17 cellular contexts compared by ENCODE assay signal in the genomic region with DNA sequence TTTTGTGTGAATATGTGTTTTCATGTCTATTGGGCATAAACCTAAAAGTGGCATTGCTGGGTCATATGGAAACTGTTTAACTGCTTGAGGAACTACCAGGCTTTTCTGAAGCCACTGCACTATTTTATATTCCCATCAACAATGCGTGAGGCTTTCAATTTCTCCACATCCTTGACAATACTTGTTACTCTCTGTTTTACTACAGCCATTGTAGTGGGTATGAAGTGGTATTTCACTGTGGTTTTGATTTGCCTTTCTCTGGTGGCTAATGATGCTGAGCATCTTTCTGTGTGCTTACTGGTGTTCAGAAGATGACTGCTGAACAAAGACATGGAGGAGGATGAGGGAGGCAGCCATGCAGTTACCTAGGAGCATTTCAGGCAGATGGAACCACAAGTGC. TPM values are rescaled to one million over a fixed set of nuclear protein-coding genes. Genes with fewer than 3 reads are reported as not detected.
A peak's percentile ranks its signal among the peaks of the same experiment; 100 is the strongest.
DNase-seq lines count a peak whose midpoint lies in the region; ATAC-seq and TF ChIP-seq lines count a peak whose summit lies in the region.
"Had no signal": no experiment of that assay in that cellular context is flagged by ENCODE, and none has a peak within 500 bp of the region (broad histone marks: within the 10 kb centered on the region; RNA-seq: fewer than 3 reads in every experiment).

No MANE protein-coding gene starts in this region.

- H3K27ac ChIP-seq in CD4-positive, alpha-beta memory T cell (ENCODE audit: low read depth, low read length): no peak overlapping the region
- H3K27ac ChIP-seq: body of pancreas, colonic mucosa, tibial nerve had no signal

- H3K4me3 ChIP-seq in CD4-positive, alpha-beta memory T cell (ENCODE audit: low read length in 2 of 2): no peak overlapping the region
- H3K4me3 ChIP-seq: body of pancreas, colonic mucosa, neural progenitor cell, tibial nerve had no signal

- peak overlapping the region in 2 of 8 donors; percentile 45 to 46 for H3K4me3 Mint-ChIP-seq in CD4-positive, alpha-beta memory T cell
- no peak overlapping the region for H3K4me3 Mint-ChIP-seq in Calu3 (ENCODE audit: low read depth, unreplicated experiment)
- peak overlapping the region; percentile 47 for H3K4me3 Mint-ChIP-seq in activated T-helper 1 cell treated with anti-CD3 and anti-CD28 coated beads, Interleukin-12 subunit alpha, Interleukin-12 subunit beta, Interleukin-2, Interleukin-4 antibody, amounts not matched to agents 30 ng/mL and 10 ng/mL and 1 ng/mL, durations not matched to agents 14 hours and 24 hours and 36 hours
- no peak overlapping the region for H3K4me3 Mint-ChIP-seq in naive thymus-derived CD8-positive, alpha-beta T cell
- no peak overlapping the region for H3K4me3 Mint-ChIP-seq in WTC11
- H3K4me3 Mint-ChIP-seq: neural progenitor cell; stimulated activated memory B cell treated with anti-CD40 and anti-IgM and Interleukin-4, amounts not matched to agents 10 μg/mL and 1 μg/mL and 100 μg/mL, for 72 hours had no signal

- no TSS peak for BruUV-seq in Calu3 (replicated peaks; lab: Mats Ljungman, UMichigan)

- CTCF ChIA-PET in CD4-positive, alpha-beta memory T cell (lab: Charles Lee; ENCODE audit: partially characterized antibody): interaction anchor here (5.4 kb wide), 1 partner anchor 13 kb away, joined by 32 read pairs; a partner anchor contains a TSS
- CTCF ChIA-PET in Calu3 (lab: Charles Lee) (interaction anchor here (0.6 kb wide), 1 partner anchor 29 kb away, joined by 3 read pairs; no protein-coding TSS in a partner anchor), WTC11 (lab: Charles Lee) (no interaction called here)

- intact Hi-C loops in CD4-positive, alpha-beta memory T cell (cut with micrococcal nuclease): no loop called here
- intact Hi-C loops in Calu3 (cut with micrococcal nuclease; ENCODE audit: unreplicated experiment): no loop called here
- intact Hi-C loops in activated T-helper 1 cell treated with anti-CD3 and anti-CD28 coated beads, Interleukin-12 subunit alpha, Interleukin-12 subunit beta, Interleukin-2, Interleukin-4 antibody, amounts not matched to agents 30 ng/mL and 10 ng/mL and 1 ng/mL, durations not matched to agents 14 hours and 24 hours and 36 hours (cut with micrococcal nuclease): loop anchor here (1.0 kb wide), 2 partner anchors 13 to 22 kb away; a partner anchor contains a TSS

- H3K4me1 ChIP-seq in CD4-positive, alpha-beta memory T cell (ENCODE audit: insufficient read depth, low read length): peaks cover 16% of the 10 kb centered on the region

- H3K36me3 Mint-ChIP-seq in CD4-positive, alpha-beta memory T cell: peaks cover 24 to 74% of the 10 kb centered on the region in 2 donors
- peaks cover 88% of the 10 kb centered on the region for H3K36me3 Mint-ChIP-seq in Calu3 (ENCODE audit: insufficient read depth, unreplicated experiment)
- H3K36me3 Mint-ChIP-seq in activated T-helper 1 cell treated with anti-CD3 and anti-CD28 coated beads, Interleukin-12 subunit alpha, Interleukin-12 subunit beta, Interleukin-2, Interleukin-4 antibody, amounts not matched to agents 30 ng/mL and 10 ng/mL and 1 ng/mL, durations not matched to agents 14 hours and 24 hours and 36 hours (ENCODE audit: low read depth): peaks cover 59% of the 10 kb centered on the region
- H3K36me3 Mint-ChIP-seq in naive thymus-derived CD8-positive, alpha-beta T cell: peaks cover 0 to 60% (median 15%) of the 10 kb centered on the region in 3 donors
- H3K36me3 Mint-ChIP-seq in WTC11: peaks cover 60% of the 10 kb centered on the region

- TF ChIP-seq CTCF in Calu3 (IDR thresholded peaks at IDR 0.05; ENCODE audit: unreplicated experiment) (no peak), WTC11 (IDR thresholded peaks at IDR 0.05) (no peak)

- H3K27me3 ChIP-seq in CD4-positive, alpha-beta memory T cell (ENCODE audit: insufficient read depth, low read length): no peaks in the 10 kb centered on the region
- H3K27me3 ChIP-seq: body of pancreas, colonic mucosa, neural progenitor cell, tibial nerve had no signal

- DNase-seq in CD4-positive, alpha-beta memory T cell: no peak
- DNase-seq in Calu3 (no peak), kidney tubule cell (ENCODE audit: low spot score) (no peak), NCI-H446 treated with DMSO at 0.1 percent for 48 hours (lab: John Stamatoyannopoulos, UW) (no peak), WTC11 (ENCODE audit: low spot score) (no peak)
- DNase-seq in activated T-helper 1 cell treated with anti-CD3 and anti-CD28 coated beads, Interleukin-12 subunit alpha, Interleukin-12 subunit beta, Interleukin-2, Interleukin-4 antibody, amounts not matched to agents 30 ng/mL and 10 ng/mL and 1 ng/mL, durations not matched to agents 14 hours and 24 hours and 36 hours (ENCODE audit: low spot score): no peak
- DNase-seq in naive thymus-derived CD8-positive, alpha-beta T cell: no peak
- DNase-seq: body of pancreas, colonic mucosa, EL, NCI-H1105 treated with DMSO at 0.1 percent for 48 hours, NCI-H524 had no signal

- ATAC-seq in naive thymus-derived CD8-positive, alpha-beta T cell: no peak
- ATAC-seq in WTC11: no peak
- ATAC-seq: body of pancreas; HCT116; stimulated activated memory B cell treated with anti-CD40 and anti-IgM and Interleukin-4, amounts not matched to agents 10 μg/mL and 1 μg/mL and 100 μg/mL, for 72 hours had no signal

- POLR2A ChIA-PET in CD4-positive, alpha-beta memory T cell (lab: Charles Lee; ENCODE audit: partially characterized antibody): interaction anchor here (1.3 to 5.9 kb wide), 4 partner anchors 13 to 23 kb away, joined by 3 to 210 read pairs (median 49); a partner anchor contains a TSS
- POLR2A ChIA-PET in naive thymus-derived CD8-positive, alpha-beta T cell (lab: Charles Lee): interaction anchor here (1.4 to 7.6 kb wide), 2 partner anchors 15 to 23 kb away, joined by 6 to 204 read pairs; a partner anchor contains a TSS
- POLR2A ChIA-PET in WTC11 (lab: Charles Lee): interaction anchor here (1.5 to 2.0 kb wide), 2 partner anchors 12 to 22 kb away, joined by 3 to 6 read pairs; a partner anchor contains a TSS

- no peaks in the 10 kb centered on the region for H3K27me3 Mint-ChIP-seq in CD4-positive, alpha-beta memory T cell
- no peaks in the 10 kb centered on the region for H3K27me3 Mint-ChIP-seq in Calu3 (ENCODE audit: unreplicated experiment)
- H3K27me3 Mint-ChIP-seq in activated T-helper 1 cell treated with anti-CD3 and anti-CD28 coated beads, Interleukin-12 subunit alpha, Interleukin-12 subunit beta, Interleukin-2, Interleukin-4 antibody, amounts not matched to agents 30 ng/mL and 10 ng/mL and 1 ng/mL, durations not matched to agents 14 hours and 24 hours and 36 hours (ENCODE audit: insufficient read depth): no peaks in the 10 kb centered on the region
- H3K27me3 Mint-ChIP-seq in naive thymus-derived CD8-positive, alpha-beta T cell: no peaks in the 10 kb centered on the region
- no peaks in the 10 kb centered on the region for H3K27me3 Mint-ChIP-seq in WTC11 (ENCODE audit: low read depth)
- H3K27me3 Mint-ChIP-seq: progenitor cell of endocrine pancreas; stimulated activated memory B cell treated with anti-CD40 and anti-IgM and Interleukin-4, amounts not matched to agents 10 μg/mL and 1 μg/mL and 100 μg/mL, for 72 hours had no signal

- no peaks in the 10 kb centered on the region for H3K9me3 ChIP-seq in CD4-positive, alpha-beta memory T cell (ENCODE audit: control insufficient read depth in 1 of 2, low read length in 2 of 2)
- H3K9me3 ChIP-seq: body of pancreas, colonic mucosa, tibial nerve had no signal

- peaks cover 18 to 53% (median 37%) of the 10 kb centered on the region in 4 donors for H3K4me1 Mint-ChIP-seq in CD4-positive, alpha-beta memory T cell
- peaks cover 19% of the 10 kb centered on the region for H3K4me1 Mint-ChIP-seq in Calu3 (ENCODE audit: low read depth, unreplicated experiment)
- peaks cover 62% of the 10 kb centered on the region for H3K4me1 Mint-ChIP-seq in activated T-helper 1 cell treated with anti-CD3 and anti-CD28 coated beads, Interleukin-12 subunit alpha, Interleukin-12 subunit beta, Interleukin-2, Interleukin-4 antibody, amounts not matched to agents 30 ng/mL and 10 ng/mL and 1 ng/mL, durations not matched to agents 14 hours and 24 hours and 36 hours (ENCODE audit: low read depth)
- peaks cover 16 to 49% (median 40%) of the 10 kb centered on the region in 4 donors for H3K4me1 Mint-ChIP-seq in naive thymus-derived CD8-positive, alpha-beta T cell
- peaks cover 14% of the 10 kb centered on the region for H3K4me1 Mint-ChIP-seq in WTC11

- peak overlapping the region; percentile 31 to 78 (median 60) for H3K27ac Mint-ChIP-seq in CD4-positive, alpha-beta memory T cell
- peak overlapping the region; percentile 32 for H3K27ac Mint-ChIP-seq in Calu3 (ENCODE audit: unreplicated experiment)
- H3K27ac Mint-ChIP-seq in activated T-helper 1 cell treated with anti-CD3 and anti-CD28 coated beads, Interleukin-12 subunit alpha, Interleukin-12 subunit beta, Interleukin-2, Interleukin-4 antibody, amounts not matched to agents 30 ng/mL and 10 ng/mL and 1 ng/mL, durations not matched to agents 14 hours and 24 hours and 36 hours: peak overlapping the region; percentile 85
- H3K27ac Mint-ChIP-seq in naive thymus-derived CD8-positive, alpha-beta T cell: peak overlapping the region in 9 of 10 donors; percentile 1 to 89 (median 76)
- no peak overlapping the region for H3K27ac Mint-ChIP-seq in WTC11
- H3K27ac Mint-ChIP-seq: neural progenitor cell; progenitor cell of endocrine pancreas; stimulated activated memory B cell treated with anti-CD40 and anti-IgM and Interleukin-4, amounts not matched to agents 10 μg/mL and 1 μg/mL and 100 μg/mL, for 72 hours had no signal

- peaks cover 44% of the 10 kb centered on the region for H3K36me3 ChIP-seq in CD4-positive, alpha-beta memory T cell (ENCODE audit: insufficient read depth, low read length)

- H3K9me3 Mint-ChIP-seq in CD4-positive, alpha-beta memory T cell: peaks cover 0 to 2% (median 0%) of the 10 kb centered on the region in 8 donors
- H3K9me3 Mint-ChIP-seq in Calu3 (ENCODE audit: low read depth, unreplicated experiment) (no peaks in the 10 kb centered on the region), WTC11 (no peaks in the 10 kb centered on the region)
- no peaks in the 10 kb centered on the region for H3K9me3 Mint-ChIP-seq in activated T-helper 1 cell treated with anti-CD3 and anti-CD28 coated beads, Interleukin-12 subunit alpha, Interleukin-12 subunit beta, Interleukin-2, Interleukin-4 antibody, amounts not matched to agents 30 ng/mL and 10 ng/mL and 1 ng/mL, durations not matched to agents 14 hours and 24 hours and 36 hours
- no peaks in the 10 kb centered on the region for H3K9me3 Mint-ChIP-seq in naive thymus-derived CD8-positive, alpha-beta T cell
- H3K9me3 Mint-ChIP-seq: neural progenitor cell; stimulated activated memory B cell treated with anti-CD40 and anti-IgM and Interleukin-4, amounts not matched to agents 10 μg/mL and 1 μg/mL and 100 μg/mL, for 72 hours had no signal

RNA-seq across cellular contexts. Expression of a gene that starts 13.2 kb away (rescaled TPM):
- 10 to 100 TPM; 35.1 to 38.3 TPM for total RNA-seq in CD4-positive, alpha-beta memory T cell
- 10 to 100 TPM; 12.9 to 19.3 TPM for polyA plus RNA-seq in CD4-positive, alpha-beta memory T cell
- total RNA-seq in Calu3 (2022): 33.5 and 35.3 TPM in 2 replicates
- total RNA-seq in activated T-helper 1 cell treated with anti-CD3 and anti-CD28 coated beads, Interleukin-12 subunit alpha, Interleukin-12 subunit beta, Interleukin-2, Interleukin-4 antibody, amounts not matched to agents 30 ng/mL and 10 ng/mL and 1 ng/mL, durations not matched to agents 14 hours and 24 hours and 36 hours: 80.4 and 81.6 TPM in 2 replicates
- total RNA-seq in naive thymus-derived CD8-positive, alpha-beta T cell: 10 to 100 TPM; 35.3 to 38.5 TPM
- polyA plus RNA-seq in naive thymus-derived CD8-positive, alpha-beta T cell: 10 to 100 TPM; 19.0 to 21.4 (median 20.0) TPM
- total RNA-seq in WTC11 (2021): 28.1 to 33.0 TPM (median 32.6 TPM) in 3 replicates

RNA-seq across cellular contexts. Expression of a gene that starts 22.3 kb away (rescaled TPM):
- total RNA-seq in CD4-positive, alpha-beta memory T cell: 100 to 1,000 TPM; 515 to 534 TPM
- polyA plus RNA-seq in CD4-positive, alpha-beta memory T cell: 100 to 1,000 TPM; 199 to 253 TPM
- 1,299 and 1,328 TPM in 2 replicates for total RNA-seq in Calu3 (2022)
- 427 and 446 TPM in 2 replicates for total RNA-seq in activated T-helper 1 cell treated with anti-CD3 and anti-CD28 coated beads, Interleukin-12 subunit alpha, Interleukin-12 subunit beta, Interleukin-2, Interleukin-4 antibody, amounts not matched to agents 30 ng/mL and 10 ng/mL and 1 ng/mL, durations not matched to agents 14 hours and 24 hours and 36 hours
- 100 to 1,000 TPM; 279 to 297 TPM for total RNA-seq in naive thymus-derived CD8-positive, alpha-beta T cell
- 100 to 1,000 TPM; 174 to 223 (median 206) TPM for polyA plus RNA-seq in naive thymus-derived CD8-positive, alpha-beta T cell
- 711 to 864 TPM (median 761 TPM) in 3 replicates for total RNA-seq in WTC11 (2021)
